ENCODE assay signal across 19 cellular contexts in genomic region chr12:33794954-33795353, GRCh38.
"Had no signal": no experiment of that assay in that cellular context is flagged by ENCODE, and none has a peak within 500 bp of the region (broad histone marks: within the 10 kb centered on the region; RNA-seq: fewer than 3 reads in every experiment).

No MANE protein-coding gene starts in this region.

- H3K27ac ChIP-seq: epithelial cell of prostate, esophagus squamous epithelium, hepatocyte, neural progenitor cell, pancreas, testis, tibial nerve, upper lobe of right lung, vagina had no signal

- H3K36me3 ChIP-seq: esophagus squamous epithelium, neural progenitor cell, pancreas, tibial nerve, upper lobe of right lung, vagina had no signal

- FAIRE-seq: colon, pancreas had no signal

- ATAC-seq: effector memory CD8-positive, alpha-beta T cell; left lobe of liver; naive thymus-derived CD8-positive, alpha-beta T cell; pancreas; right cardiac atrium had no signal

- H3K4me1 ChIP-seq: esophagus squamous epithelium, neural progenitor cell, pancreas, testis, tibial nerve, upper lobe of right lung, vagina had no signal

- H3K4me3 ChIP-seq: esophagus squamous epithelium, hepatocyte, neural progenitor cell, pancreas, smooth muscle cell, testis, tibial nerve, upper lobe of right lung, vagina had no signal

- H3K27me3 ChIP-seq: esophagus squamous epithelium, hepatocyte, neural progenitor cell, pancreas, testis, tibial nerve, upper lobe of right lung, vagina had no signal

- H3K9ac ChIP-seq: neural progenitor cell had no signal

- H3K9me3 ChIP-seq: esophagus squamous epithelium, pancreas, testis, tibial nerve, upper lobe of right lung, vagina had no signal

- DNase-seq: effector memory CD8-positive, alpha-beta T cell; esophagus squamous epithelium; foreskin fibroblast; naive thymus-derived CD8-positive, alpha-beta T cell; nucleus accumbens; pancreas; right cardiac atrium; stimulated activated CD4-positive, alpha-beta T cell treated with anti-CD3 and anti-CD28 coated beads, Interleukin-4, amount 100 ng/mL, for 1 hour; stimulated activated CD8-positive, alpha-beta memory T cell treated with anti-CD3 and anti-CD28 coated beads, Interleukin-4, amount 100 ng/mL, for 48 hours; testis; upper lobe of right lung had no signal
